Comparison of ENCODE assay signal across 1 cellular context in the genomic region with DNA sequence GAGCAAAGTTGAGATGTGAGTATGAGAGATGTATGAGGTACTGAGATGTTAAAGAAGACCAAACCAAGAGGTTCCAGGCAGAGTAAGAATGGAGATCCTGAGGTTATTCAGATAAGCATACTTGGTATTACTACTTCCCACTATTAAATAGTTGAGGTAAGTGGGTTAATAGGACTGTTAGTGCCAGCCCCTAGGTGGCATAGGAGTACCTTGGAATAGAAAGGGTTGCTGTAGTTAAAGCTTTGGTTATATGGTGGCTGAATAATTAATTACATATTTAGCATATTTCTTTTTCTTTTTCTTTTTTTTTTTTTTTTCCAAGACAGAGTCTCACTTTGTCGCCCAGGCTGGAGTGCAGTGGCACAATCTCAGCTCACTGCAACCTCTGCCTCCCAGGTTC.
TF ChIP-seq lines count a peak whose summit lies in the region.

No MANE protein-coding gene starts in this region.

TF ChIP-seq in H1, 55 proteins besides CTCF, POLR2A, EP300 and RAD21 (continued from another document):
- TF ChIP-seq, protein P1, sequence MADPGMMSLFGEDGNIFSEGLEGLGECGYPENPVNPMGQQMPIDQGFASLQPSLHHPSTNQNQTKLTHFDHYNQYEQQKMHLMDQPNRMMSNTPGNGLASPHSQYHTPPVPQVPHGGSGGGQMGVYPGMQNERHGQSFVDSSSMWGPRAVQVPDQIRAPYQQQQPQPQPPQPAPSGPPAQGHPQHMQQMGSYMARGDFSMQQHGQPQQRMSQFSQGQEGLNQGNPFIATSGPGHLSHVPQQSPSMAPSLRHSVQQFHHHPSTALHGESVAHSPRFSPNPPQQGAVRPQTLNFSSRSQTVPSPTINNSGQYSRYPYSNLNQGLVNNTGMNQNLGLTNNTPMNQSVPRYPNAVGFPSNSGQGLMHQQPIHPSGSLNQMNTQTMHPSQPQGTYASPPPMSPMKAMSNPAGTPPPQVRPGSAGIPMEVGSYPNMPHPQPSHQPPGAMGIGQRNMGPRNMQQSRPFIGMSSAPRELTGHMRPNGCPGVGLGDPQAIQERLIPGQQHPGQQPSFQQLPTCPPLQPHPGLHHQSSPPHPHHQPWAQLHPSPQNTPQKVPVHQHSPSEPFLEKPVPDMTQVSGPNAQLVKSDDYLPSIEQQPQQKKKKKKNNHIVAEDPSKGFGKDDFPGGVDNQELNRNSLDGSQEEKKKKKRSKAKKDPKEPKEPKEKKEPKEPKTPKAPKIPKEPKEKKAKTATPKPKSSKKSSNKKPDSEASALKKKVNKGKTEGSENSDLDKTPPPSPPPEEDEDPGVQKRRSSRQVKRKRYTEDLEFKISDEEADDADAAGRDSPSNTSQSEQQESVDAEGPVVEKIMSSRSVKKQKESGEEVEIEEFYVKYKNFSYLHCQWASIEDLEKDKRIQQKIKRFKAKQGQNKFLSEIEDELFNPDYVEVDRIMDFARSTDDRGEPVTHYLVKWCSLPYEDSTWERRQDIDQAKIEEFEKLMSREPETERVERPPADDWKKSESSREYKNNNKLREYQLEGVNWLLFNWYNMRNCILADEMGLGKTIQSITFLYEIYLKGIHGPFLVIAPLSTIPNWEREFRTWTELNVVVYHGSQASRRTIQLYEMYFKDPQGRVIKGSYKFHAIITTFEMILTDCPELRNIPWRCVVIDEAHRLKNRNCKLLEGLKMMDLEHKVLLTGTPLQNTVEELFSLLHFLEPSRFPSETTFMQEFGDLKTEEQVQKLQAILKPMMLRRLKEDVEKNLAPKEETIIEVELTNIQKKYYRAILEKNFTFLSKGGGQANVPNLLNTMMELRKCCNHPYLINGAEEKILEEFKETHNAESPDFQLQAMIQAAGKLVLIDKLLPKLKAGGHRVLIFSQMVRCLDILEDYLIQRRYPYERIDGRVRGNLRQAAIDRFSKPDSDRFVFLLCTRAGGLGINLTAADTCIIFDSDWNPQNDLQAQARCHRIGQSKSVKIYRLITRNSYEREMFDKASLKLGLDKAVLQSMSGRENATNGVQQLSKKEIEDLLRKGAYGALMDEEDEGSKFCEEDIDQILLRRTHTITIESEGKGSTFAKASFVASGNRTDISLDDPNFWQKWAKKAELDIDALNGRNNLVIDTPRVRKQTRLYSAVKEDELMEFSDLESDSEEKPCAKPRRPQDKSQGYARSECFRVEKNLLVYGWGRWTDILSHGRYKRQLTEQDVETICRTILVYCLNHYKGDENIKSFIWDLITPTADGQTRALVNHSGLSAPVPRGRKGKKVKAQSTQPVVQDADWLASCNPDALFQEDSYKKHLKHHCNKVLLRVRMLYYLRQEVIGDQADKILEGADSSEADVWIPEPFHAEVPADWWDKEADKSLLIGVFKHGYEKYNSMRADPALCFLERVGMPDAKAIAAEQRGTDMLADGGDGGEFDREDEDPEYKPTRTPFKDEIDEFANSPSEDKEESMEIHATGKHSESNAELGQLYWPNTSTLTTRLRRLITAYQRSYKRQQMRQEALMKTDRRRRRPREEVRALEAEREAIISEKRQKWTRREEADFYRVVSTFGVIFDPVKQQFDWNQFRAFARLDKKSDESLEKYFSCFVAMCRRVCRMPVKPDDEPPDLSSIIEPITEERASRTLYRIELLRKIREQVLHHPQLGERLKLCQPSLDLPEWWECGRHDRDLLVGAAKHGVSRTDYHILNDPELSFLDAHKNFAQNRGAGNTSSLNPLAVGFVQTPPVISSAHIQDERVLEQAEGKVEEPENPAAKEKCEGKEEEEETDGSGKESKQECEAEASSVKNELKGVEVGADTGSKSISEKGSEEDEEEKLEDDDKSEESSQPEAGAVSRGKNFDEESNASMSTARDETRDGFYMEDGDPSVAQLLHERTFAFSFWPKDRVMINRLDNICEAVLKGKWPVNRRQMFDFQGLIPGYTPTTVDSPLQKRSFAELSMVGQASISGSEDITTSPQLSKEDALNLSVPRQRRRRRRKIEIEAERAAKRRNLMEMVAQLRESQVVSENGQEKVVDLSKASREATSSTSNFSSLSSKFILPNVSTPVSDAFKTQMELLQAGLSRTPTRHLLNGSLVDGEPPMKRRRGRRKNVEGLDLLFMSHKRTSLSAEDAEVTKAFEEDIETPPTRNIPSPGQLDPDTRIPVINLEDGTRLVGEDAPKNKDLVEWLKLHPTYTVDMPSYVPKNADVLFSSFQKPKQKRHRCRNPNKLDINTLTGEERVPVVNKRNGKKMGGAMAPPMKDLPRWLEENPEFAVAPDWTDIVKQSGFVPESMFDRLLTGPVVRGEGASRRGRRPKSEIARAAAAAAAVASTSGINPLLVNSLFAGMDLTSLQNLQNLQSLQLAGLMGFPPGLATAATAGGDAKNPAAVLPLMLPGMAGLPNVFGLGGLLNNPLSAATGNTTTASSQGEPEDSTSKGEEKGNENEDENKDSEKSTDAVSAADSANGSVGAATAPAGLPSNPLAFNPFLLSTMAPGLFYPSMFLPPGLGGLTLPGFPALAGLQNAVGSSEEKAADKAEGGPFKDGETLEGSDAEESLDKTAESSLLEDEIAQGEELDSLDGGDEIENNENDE (IDR thresholded peaks at IDR 0.05; ENCODE audit: insufficient replicate concordance, low read length), result no peak
- no peak for TF ChIP-seq TEAD4 (IDR thresholded peaks at IDR 0.05; ENCODE audit: low read depth, low read length)
- TF ChIP-seq, protein P2, sequence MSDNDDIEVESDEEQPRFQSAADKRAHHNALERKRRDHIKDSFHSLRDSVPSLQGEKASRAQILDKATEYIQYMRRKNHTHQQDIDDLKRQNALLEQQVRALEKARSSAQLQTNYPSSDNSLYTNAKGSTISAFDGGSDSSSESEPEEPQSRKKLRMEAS (IDR thresholded peaks at IDR 0.05), result no peak
- no peak for TF ChIP-seq JUN (IDR thresholded peaks at IDR 0.05; ENCODE audit: low read depth, low read length)
